Comparison of ENCODE assay signal across 15 cellular contexts in genomic region chr16:14444979-14445810, GRCh38.
DNase-seq lines count a peak whose midpoint lies in the region; ATAC-seq, FAIRE-seq and TF ChIP-seq lines count a peak whose summit lies in the region.
"Had no signal": no experiment of that assay in that cellular context is flagged by ENCODE, and none has a peak within 500 bp of the region (broad histone marks: within the 10 kb centered on the region; RNA-seq: fewer than 3 reads in every experiment).

No MANE protein-coding gene starts in this region.

- no peak overlapping the region for H2BK12ac ChIP-seq in H1 (ENCODE audit: low read depth, low read length)

- H3K9me3 ChIP-seq in OCI-LY3 (ENCODE audit: insufficient read depth, low read length): no peaks in the 10 kb centered on the region
- no peaks in the 10 kb centered on the region for H3K9me3 ChIP-seq in H1 (ENCODE audit: insufficient read depth in 2 of 2, low read depth in 1 of 2, low read length in 1 of 2)
- H3K9me3 ChIP-seq: SJSA1 had no signal

- no peak overlapping the region for H3K14ac ChIP-seq in H1 (ENCODE audit: insufficient read length)

- TF ChIP-seq RAD21 in H1 (IDR thresholded peaks at IDR 0.05 in 1 of 2, conservative IDR thresholded peaks at IDR 0.05 in 1 of 2; ENCODE audit: low read depth in 2 of 2, low read length in 2 of 2): peak; percentile 19 to 27; a peak in 2 of 4 replicates

- H3K4me1 ChIP-seq in OCI-LY3 (ENCODE audit: low read length) (no peaks in the 10 kb centered on the region), H1 (replicated peaks in 1 of 4; ENCODE audit: control insufficient read depth in 3 of 4, insufficient read depth in 4 of 4, low read length in 3 of 4) (peaks cover 0 to 2% (median 0%) of the 10 kb centered on the region in 4 experiments; a peak in 1 of 7 replicates)
- H3K4me1 ChIP-seq: SJSA1 had no signal

- H2BK20ac ChIP-seq in H1 (ENCODE audit: low read length): no peak overlapping the region

- H3K27me3 ChIP-seq in OCI-LY3 (ENCODE audit: low read depth, low read length) (no peaks in the 10 kb centered on the region), H1 (replicated peaks in 1 of 4; ENCODE audit: control insufficient read depth in 3 of 4, extremely low read depth in 1 of 4, insufficient read depth in 3 of 4, low read length in 3 of 4) (no peaks in the 10 kb centered on the region)
- H3K27me3 ChIP-seq: SJSA1 had no signal

- no peak overlapping the region for H3K23ac ChIP-seq in H1 (ENCODE audit: insufficient read length)

- no peak overlapping the region for H2BK5ac ChIP-seq in H1 (ENCODE audit: low read depth, low read length)

- WGBS in H1 (ENCODE audit: extremely low coverage in 1 of 2, insufficient coverage in 1 of 2, insufficient read length in 1 of 2, insufficient replicate concordance in 2 of 2, low coverage in 1 of 2, low lambda C conversion rate in 2 of 2, missing lambda C conversion rate in 1 of 2), 2 experiments: 95% methylated on average over 8 of the region's 8 CpGs; no CpG with 5 or more reads in 1 of the 2 experiments

- H2AK5ac ChIP-seq in H1 (ENCODE audit: low read depth, low read length): no peak overlapping the region

- no peak overlapping the region for H3K56ac ChIP-seq in H1 (replicated peaks; ENCODE audit: insufficient read length, low read depth, low read length)

- H3K79me1 ChIP-seq in H1 (ENCODE audit: low read depth, low read length): no peaks in the 10 kb centered on the region

- TF ChIP-seq POLR2A in H54 (IDR thresholded peaks at IDR 0.05; ENCODE audit: low read depth, low read length) (no peak), H1 (IDR thresholded peaks at IDR 0.05; ENCODE audit: control extremely low read depth in 1 of 2, low read depth in 2 of 2, low read length in 2 of 2) (no peak)

- no peak for DNase-seq in H54 (ENCODE audit: insufficient read length, low spot score)
- DNase-seq in H1 (ENCODE audit: low read depth in 1 of 2, low spot score in 2 of 2): no peak
- peak; percentile 63 for DNase-seq in retinal pigment epithelial cell (ENCODE audit: low read depth)
- no peak for DNase-seq in EL
- DNase-seq: DMS79, KG1, NCI-H1417, NCI-H187 treated with DMSO at 0.1 percent for 48 hours, NCI-H345, NCI-H524 treated with DMSO at 0.1 percent for 48 hours had no signal

- H3K18ac ChIP-seq in H1 (ENCODE audit: extremely low read depth, low read length): no peak overlapping the region

- no peak for TF ChIP-seq EP300 in H1 (IDR thresholded peaks at IDR 0.05; ENCODE audit: borderline replicate concordance in 1 of 2, low read depth in 2 of 2, low read length in 2 of 2)

- CTCF ChIA-PET in H1 (lab: Charles Lee; ENCODE audit: partially characterized antibody): interaction anchor here (0.6 to 1.7 kb wide), 9 partner anchors 9 to 228 kb away, joined by 3 to 4 read pairs (median 3); no protein-coding TSS in a partner anchor

- H2AFZ ChIP-seq in OCI-LY3 (ENCODE audit: low read depth, low read length): no peak overlapping the region
- no peak overlapping the region for H2AFZ ChIP-seq in H1 (ENCODE audit: low read length)

- POLR2A ChIA-PET in H1 (lab: Charles Lee; ENCODE audit: partially characterized antibody): no interaction called here

- H4K5ac ChIP-seq in H1 (ENCODE audit: insufficient read length, low read depth, low read length): no peak overlapping the region

- H4K8ac ChIP-seq in H1 (ENCODE audit: extremely low read depth, insufficient read depth, low read length): no peak overlapping the region

- H3K27ac ChIP-seq in OCI-LY3 (ENCODE audit: low read length) (no peak overlapping the region), H1 (ENCODE audit: low read depth, low read length) (no peak overlapping the region)
- H3K27ac ChIP-seq: SJSA1 had no signal

- H2BK15ac ChIP-seq in H1 (ENCODE audit: low read length): no peak overlapping the region

- H3K4ac ChIP-seq in H1 (replicated peaks; ENCODE audit: insufficient read length, low read depth, low read length): no peak overlapping the region

- H3K36me3 ChIP-seq in OCI-LY3 (replicated peaks; ENCODE audit: low read depth, low read length): peaks cover 10% of the 10 kb centered on the region
- no peaks in the 10 kb centered on the region for H3K36me3 ChIP-seq in H1 (ENCODE audit: control insufficient read depth in 2 of 4, insufficient read depth in 4 of 4, low read length in 3 of 4)

- no peak overlapping the region for H3K4me2 ChIP-seq in OCI-LY3 (ENCODE audit: low read length)
- no peak overlapping the region for H3K4me2 ChIP-seq in H1 (ENCODE audit: insufficient read depth in 1 of 2, low read depth in 2 of 2, low read length in 2 of 2)

- no peak for ATAC-seq in HG02763 (IDR thresholded peaks at IDR 0.05; ENCODE audit: unreplicated experiment)
- no peak for ATAC-seq in GM18861 (IDR thresholded peaks at IDR 0.05; ENCODE audit: unreplicated experiment)

- no peak overlapping the region for H3K9ac ChIP-seq in OCI-LY3 (ENCODE audit: low read length)
- no peak overlapping the region for H3K9ac ChIP-seq in H1 (replicated peaks in 1 of 4; ENCODE audit: extremely low read depth in 1 of 4, low read depth in 3 of 4, low read length in 3 of 4)

- TF ChIP-seq CTCF in OCI-LY3 (IDR thresholded peaks at IDR 0.05; ENCODE audit: low read depth, low read length) (peak; percentile 23; the same call in 1 of the 2 replicates), H1 (IDR thresholded peaks at IDR 0.05; ENCODE audit: control extremely low read depth in 1 of 3, insufficient read depth in 1 of 3, low read depth in 1 of 3, low read length in 3 of 3) (no peak), retinal pigment epithelial cell (conservative IDR thresholded peaks at IDR 0.05; ENCODE audit: low read depth, low read length) (no peak)

- H3K79me2 ChIP-seq in OCI-LY3 (ENCODE audit: low read length) (no peaks in the 10 kb centered on the region), H1 (ENCODE audit: control insufficient read depth in 1 of 2, insufficient read depth in 2 of 2, low read length in 2 of 2) (no peaks in the 10 kb centered on the region)

- H3K23me2 ChIP-seq in H1 (ENCODE audit: low read depth, low read length): no peaks in the 10 kb centered on the region

- peak; percentile 15 for FAIRE-seq in H54 (lab: Jason Lieb, UNC)
- no peak for FAIRE-seq in H1 (lab: Jason Lieb, UNC)
- FAIRE-seq: GM19239 had no signal

- no peaks in the 10 kb centered on the region for H4K20me1 ChIP-seq in OCI-LY3 (ENCODE audit: insufficient read depth, low read length)
- no peaks in the 10 kb centered on the region for H4K20me1 ChIP-seq in H1 (replicated peaks in 1 of 2; ENCODE audit: control insufficient read depth in 1 of 2, insufficient read depth in 2 of 2, low read length in 2 of 2)

- H4K91ac ChIP-seq in H1 (replicated peaks; ENCODE audit: insufficient read length, low read length): no peak overlapping the region

- H3K4me3 ChIP-seq in OCI-LY3 (ENCODE audit: low read length) (no peak overlapping the region), H1 (ENCODE audit: extremely low read depth in 1 of 4, insufficient read depth in 2 of 4, low read depth in 3 of 4, low read length in 4 of 4) (no peak overlapping the region), retinal pigment epithelial cell (ENCODE audit: low read length) (no peak overlapping the region)
- H3K4me3 ChIP-seq: SJSA1 had no signal

- H2BK120ac ChIP-seq in H1 (replicated peaks; ENCODE audit: low read depth, low read length): no peak overlapping the region

TF ChIP-seq in H1, 55 proteins besides CTCF, POLR2A, EP300 and RAD21:
- TF ChIP-seq SIX5 (IDR thresholded peaks at IDR 0.05; ENCODE audit: low read depth, low read length) (no peak), KDM5A (IDR thresholded peaks at IDR 0.05; ENCODE audit: low read length) (no peak), BRCA1 (IDR thresholded peaks at IDR 0.05; ENCODE audit: low read depth, low read length) (no peak), ATF2 (IDR thresholded peaks at IDR 0.05; ENCODE audit: low read length) (no peak), JUND (IDR thresholded peaks at IDR 0.05; ENCODE audit: low read length) (no peak), JUN (IDR thresholded peaks at IDR 0.05; ENCODE audit: low read depth, low read length) (no peak), CBX8 (IDR thresholded peaks at IDR 0.05; ENCODE audit: borderline replicate concordance, low read depth, low read length) (no peak), CHD2 (IDR thresholded peaks at IDR 0.05; ENCODE audit: low read length) (no peak), SAP30 (IDR thresholded peaks at IDR 0.05; ENCODE audit: insufficient read depth, insufficient replicate concordance, low read length) (no peak), TAF7 (optimal IDR thresholded peaks at IDR 0.05; ENCODE audit: borderline replicate concordance, low read depth, low read length) (no peak), GABPA (IDR thresholded peaks at IDR 0.05; ENCODE audit: borderline replicate concordance, insufficient read depth, low read length) (no peak), TBP (IDR thresholded peaks at IDR 0.05; ENCODE audit: low read depth, low read length) (no peak), KDM1A (IDR thresholded peaks at IDR 0.05; ENCODE audit: borderline replicate concordance, low read length) (no peak), HDAC2 (IDR thresholded peaks at IDR 0.05; ENCODE audit: borderline replicate concordance in 1 of 2, low read depth in 2 of 2, low read length in 2 of 2) (no peak), PHF8 (conservative IDR thresholded peaks at IDR 0.05; ENCODE audit: low read depth, low read length) (no peak), KDM4A (IDR thresholded peaks at IDR 0.05; ENCODE audit: low read depth, low read length, severe bottlenecking) (no peak), RNF2 (IDR thresholded peaks at IDR 0.05; ENCODE audit: borderline replicate concordance, low read depth, low read length, missing control alignments, poor library complexity, severe bottlenecking) (no peak)
